8 cellular contexts compared by ENCODE assay signal in genomic region chr12:9447791-9448614, GRCh38.
DNase-seq lines count a peak whose midpoint lies in the region; ATAC-seq, FAIRE-seq and TF ChIP-seq lines count a peak whose summit lies in the region.
"Not testable (repeated sequence)": the region's sequence is repeated elsewhere in the genome, so short reads cannot be mapped to it uniquely, and the experiment has no call there.

No MANE protein-coding gene starts in this region.

- DNase-seq in D341Med (ENCODE audit: low spot score), result peak; percentile 84
- DNase-seq in NOMO-1 treated with dmso at 0.1 percent for 144 hours (lab: John Stamatoyannopoulos, UW; ENCODE audit: unreplicated experiment), result peak; percentile 82
- peak; percentile 78 for DNase-seq in activated CD8-positive, alpha-beta memory T cell treated with anti-CD3 and anti-CD28 coated beads, Interleukin-2, amount 50 U/mL, for 1 hour (ENCODE audit: extremely low read depth)
- peak; percentile 74 for DNase-seq in endothelial cell of umbilical vein (ENCODE audit: low read depth, low spot score)
- DNase-seq in middle frontal gyrus (ENCODE audit: extremely low spot score, low spot score), result peak; percentile 72
- peak; percentile 78 to 86 for DNase-seq in stimulated activated CD8-positive, alpha-beta memory T cell treated with anti-CD3 and anti-CD28 coated beads, Interleukin-15, amount 100 ng/mL, for 4 hours (ENCODE audit: low read depth in 2 of 2)

- not testable (repeated sequence) for H3K9me3 ChIP-seq in HUES48 (ENCODE audit: control insufficient read depth, insufficient read depth, low read length); endothelial cell of umbilical vein (replicated peaks; ENCODE audit: control insufficient read depth, insufficient read depth, low read length)

- H3K4me1 ChIP-seq in HUES48 (ENCODE audit: control insufficient read depth, insufficient read depth, low read length); endothelial cell of umbilical vein (ENCODE audit: control insufficient read depth, extremely low read depth, insufficient read depth, low read length): not testable (repeated sequence)

- ATAC-seq in GM21423 (IDR thresholded peaks at IDR 0.05; ENCODE audit: unreplicated experiment), result peak; percentile 75

- H3K79me2 ChIP-seq in endothelial cell of umbilical vein (ENCODE audit: control insufficient read depth, insufficient read depth, low read length), result not testable (repeated sequence)

- POLR2A ChIA-PET in endothelial cell of umbilical vein (lab: Charles Lee), result interaction anchor here (0.6 kb wide), 1 partner anchor 284 kb away, joined by 3 read pairs; no protein-coding TSS in a partner anchor

- peak overlapping the region; percentile 92 for H3K4me3 ChIP-seq in HUES48 (ENCODE audit: low read depth, low read length)
- peak overlapping the region; percentile 39 to 71 (median 65) for H3K4me3 ChIP-seq in endothelial cell of umbilical vein (replicated peaks in 1 of 3; ENCODE audit: insufficient read depth in 1 of 3, low read depth in 1 of 3, low read length in 3 of 3)

- TF ChIP-seq CTCF in endothelial cell of umbilical vein (IDR thresholded peaks at IDR 0.05; ENCODE audit: extremely low read depth in 1 of 2, insufficient read depth in 1 of 2, low read depth in 1 of 2, low read length in 2 of 2), result not testable (repeated sequence)

- TSS peak; percentile 67 for BruUV-seq in endothelial cell of umbilical vein (replicated peaks; lab: Mats Ljungman, UMichigan)

- H4K20me1 ChIP-seq in endothelial cell of umbilical vein (replicated peaks; ENCODE audit: control insufficient read depth, extremely low read depth, insufficient read depth, low read length), result not testable (repeated sequence)

- peak overlapping the region; percentile 48 for H3K9ac ChIP-seq in HUES48 (ENCODE audit: low read depth, low read length)
- peak overlapping the region; percentile 34 for H3K9ac ChIP-seq in endothelial cell of umbilical vein (replicated peaks; ENCODE audit: extremely low read depth, insufficient read depth, low read length)

- H3K36me3 ChIP-seq in HUES48 (ENCODE audit: control insufficient read depth, insufficient read depth, low read length); endothelial cell of umbilical vein (ENCODE audit: control insufficient read depth in 2 of 2, extremely low read depth in 1 of 2, insufficient read depth in 2 of 2, low read length in 2 of 2): not testable (repeated sequence)

- intact Hi-C loops in endothelial cell of umbilical vein (cut with micrococcal nuclease), result not testable (repeated sequence)

- peak; percentile 88 for FAIRE-seq in endothelial cell of umbilical vein (lab: Jason Lieb, UNC)

- not testable (repeated sequence) for H3K9me1 ChIP-seq in endothelial cell of umbilical vein (replicated peaks; ENCODE audit: control insufficient read depth, extremely low read depth, insufficient read depth, low read length)

- TF ChIP-seq POLR2A in endothelial cell of umbilical vein (IDR thresholded peaks at IDR 0.05; ENCODE audit: low read depth, low read length), result not testable (repeated sequence)

- H2AFZ ChIP-seq in endothelial cell of umbilical vein (ENCODE audit: low read depth, low read length), result peak overlapping the region; percentile 92

- H3K4me2 ChIP-seq in endothelial cell of umbilical vein (ENCODE audit: insufficient read depth, low read length), result peak overlapping the region; percentile 80

- dilution Hi-C loops in endothelial cell of umbilical vein (cut with MboI; ENCODE audit: extremely low pct_ligation_motif_present, low sequenced_read_pairs), result not testable (repeated sequence)

- peak overlapping the region; percentile 87 for H3K27ac ChIP-seq in HUES48 (ENCODE audit: low read depth, low read length)
- peak overlapping the region; percentile 4 for H3K27ac ChIP-seq in endothelial cell of umbilical vein (ENCODE audit: insufficient read depth, low read depth, low read length)

- CTCF ChIA-PET in endothelial cell of umbilical vein (lab: Charles Lee), result interaction anchor here (1.1 kb wide), 1 partner anchor 117 kb away, joined by 4 read pairs; no protein-coding TSS in a partner anchor

- not testable (repeated sequence) for H3K27me3 ChIP-seq in HUES48 (ENCODE audit: control insufficient read depth, insufficient read depth, low read length); endothelial cell of umbilical vein (ENCODE audit: control insufficient read depth in 2 of 2, insufficient read depth in 2 of 2, low read length in 2 of 2)

Comparison
In these comparisons a context has a peak if more than half of its experiments do, and no peak if none do; other contexts are left out.
1. Peak in every context shown above with its lines: DNase-seq, ATAC-seq, H3K4me3 ChIP-seq and H3K27ac ChIP-seq.